ENCODE assay signal across 17 cellular contexts in the genomic region with DNA sequence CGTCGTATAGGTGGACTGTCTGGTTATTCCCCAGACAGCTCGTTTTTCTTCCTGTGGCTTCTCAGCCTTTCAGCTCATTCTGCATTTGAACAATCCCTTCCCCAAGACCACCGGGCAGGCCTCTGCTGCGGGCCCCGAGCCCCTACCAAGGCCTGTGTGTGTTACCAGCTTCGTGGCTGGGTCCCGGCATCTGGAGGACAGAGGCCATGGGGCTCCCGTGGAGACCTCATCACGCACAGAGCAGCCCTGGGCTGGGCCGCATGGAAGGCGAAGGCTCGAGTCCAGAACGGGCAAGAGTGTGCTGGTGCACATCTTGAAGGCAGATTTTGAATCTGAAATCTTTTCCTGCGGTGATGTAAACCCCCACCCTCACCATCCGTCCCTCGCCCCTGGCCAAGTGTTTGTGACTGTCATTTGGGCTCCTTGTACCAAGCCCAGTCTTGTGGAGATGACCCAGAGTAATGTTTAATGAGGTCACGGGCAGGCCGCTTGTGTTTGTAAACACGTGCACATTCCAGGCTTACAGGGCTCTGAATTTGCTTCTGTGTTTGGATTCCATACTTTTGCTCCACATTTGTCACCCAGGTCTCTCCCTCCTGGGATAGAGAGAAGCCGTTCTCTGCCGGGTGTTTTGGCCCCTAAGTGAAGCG.
DNase-seq lines count a peak whose midpoint lies in the region; ATAC-seq lines count a peak whose summit lies in the region.
"Had no signal": no experiment of that assay in that cellular context is flagged by ENCODE, and none has a peak within 500 bp of the region (broad histone marks: within the 10 kb centered on the region; RNA-seq: fewer than 3 reads in every experiment).

No MANE protein-coding gene starts in this region.

- peak overlapping the region; percentile 74 for H3K27ac ChIP-seq in caudate nucleus (ENCODE audit: low read depth, low read length)
- H3K27ac ChIP-seq: HL-60, SK-N-MC had no signal

- DNase-seq in GM04503 (ENCODE audit: low read depth) (peak; percentile 9), caudate nucleus (lab: John Stamatoyannopoulos, UW) (no peak), left kidney (ENCODE audit: low read depth, low spot score) (peak; percentile 23), retina (peak; percentile 66), MV-4-11 (lab: John Stamatoyannopoulos, UW) (no peak), NCI-H446 treated with DMSO at 0.1 percent for 48 hours (lab: John Stamatoyannopoulos, UW) (no peak)
- DNase-seq: CD4-positive, CD25-positive, alpha-beta regulatory T cell; DMS53; HCEC 1CT; NCI-H2029; NCI-H2171; NCI-H446; PC-3 had no signal

- ATAC-seq in HG03135 (IDR thresholded peaks at IDR 0.05; ENCODE audit: unreplicated experiment): no peak
- ATAC-seq: K562, PC-3 had no signal

Comparison
In these comparisons a context has a peak if more than half of its experiments do, and no peak if none do; other contexts are left out.
1. DNase-seq: peak in GM04503 (single experiment), left kidney (single experiment) and retina (single experiment); none in caudate nucleus (0 of 61), MV-4-11 (single experiment) and NCI-H446 treated with DMSO at 0.1 percent for 48 hours (single experiment).